In the genomic region with DNA sequence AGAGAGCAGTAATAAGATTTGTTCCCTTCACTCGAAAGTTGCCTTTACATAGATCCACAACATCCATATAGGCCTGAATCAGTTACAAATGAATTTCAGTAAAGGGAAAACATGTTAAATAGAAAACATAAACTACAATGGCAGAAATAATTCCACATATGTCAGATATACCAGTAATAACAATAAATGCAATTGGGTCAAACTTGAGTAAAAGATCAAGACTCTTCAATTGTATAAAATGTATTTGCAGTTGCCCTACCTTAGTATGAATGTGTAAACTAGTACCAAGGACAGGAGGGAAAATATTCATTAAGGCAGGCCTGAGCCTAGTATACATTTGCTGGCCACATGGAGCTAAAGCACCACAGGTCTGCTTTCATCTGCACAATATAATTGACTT, we compare ENCODE assay signal across 27 cellular contexts. TPM values are rescaled to one million over a fixed set of nuclear protein-coding genes. Genes with fewer than 3 reads are reported as not detected.
"Had no signal": no experiment of that assay in that cellular context is flagged by ENCODE, and none has a peak within 500 bp of the region (broad histone marks: within the 10 kb centered on the region; RNA-seq: fewer than 3 reads in every experiment).

No MANE protein-coding gene starts in this region.

- FAIRE-seq: HepG2 had no signal

- H3K4me2 ChIP-seq: KMS-11, PC-9 had no signal

- H3K27ac ChIP-seq: KMS-11, PC-9, Peyer's patch, SJSA1, SK-N-MC had no signal

- ATAC-seq: HepG2, T-cell had no signal

- H3K4me3 ChIP-seq: PC-9, Peyer's patch, SJSA1, SK-N-MC had no signal

- H2AFZ ChIP-seq: PC-9 had no signal

- H3K36me3 ChIP-seq: Peyer's patch, SJSA1 had no signal

- H3K27me3 ChIP-seq: Peyer's patch, SJSA1 had no signal

- H3K4me1 ChIP-seq: Peyer's patch had no signal

- DNase-seq: IMR-90; Kasumi-1; MM.1S; NCI-H1092 treated with DMSO at 0.1 percent for 48 hours; NCI-H1436; NCI-H187; NCI-H2029; NCI-H2081 treated with DMSO at 0.1 percent for 48 hours; NCI-H2171 treated with DMSO at 0.1 percent for 48 hours; NCI-H345; NCI-H446 treated with DMSO at 0.1 percent for 48 hours; NCI-H510A treated with DMSO at 0.1 percent for 48 hours; NCI-H526; NCI-H82; NK-92 treated with Interleukin-12 subunit alpha and Interleukin-12 subunit beta, amount 100 ng/mL, for 24 hours; PC-9; Peyer's patch; Right ventricle myocardium superior; SIG-M5; T-cell had no signal

- H3K9ac ChIP-seq: KMS-11 had no signal

- H3K9me3 ChIP-seq: Peyer's patch, SJSA1 had no signal

RNA-seq across cellular contexts. Expression of gene NOS1, which starts 17.6 kb away (rescaled TPM):
- total RNA-seq: HepG2, IMR-90, M059J, OCI-LY7, PC-9, RPMI7951, SJSA1 had no signal
- polyA plus RNA-seq: HepG2 had no signal
